9 cellular contexts compared by ENCODE assay signal in the genomic region with DNA sequence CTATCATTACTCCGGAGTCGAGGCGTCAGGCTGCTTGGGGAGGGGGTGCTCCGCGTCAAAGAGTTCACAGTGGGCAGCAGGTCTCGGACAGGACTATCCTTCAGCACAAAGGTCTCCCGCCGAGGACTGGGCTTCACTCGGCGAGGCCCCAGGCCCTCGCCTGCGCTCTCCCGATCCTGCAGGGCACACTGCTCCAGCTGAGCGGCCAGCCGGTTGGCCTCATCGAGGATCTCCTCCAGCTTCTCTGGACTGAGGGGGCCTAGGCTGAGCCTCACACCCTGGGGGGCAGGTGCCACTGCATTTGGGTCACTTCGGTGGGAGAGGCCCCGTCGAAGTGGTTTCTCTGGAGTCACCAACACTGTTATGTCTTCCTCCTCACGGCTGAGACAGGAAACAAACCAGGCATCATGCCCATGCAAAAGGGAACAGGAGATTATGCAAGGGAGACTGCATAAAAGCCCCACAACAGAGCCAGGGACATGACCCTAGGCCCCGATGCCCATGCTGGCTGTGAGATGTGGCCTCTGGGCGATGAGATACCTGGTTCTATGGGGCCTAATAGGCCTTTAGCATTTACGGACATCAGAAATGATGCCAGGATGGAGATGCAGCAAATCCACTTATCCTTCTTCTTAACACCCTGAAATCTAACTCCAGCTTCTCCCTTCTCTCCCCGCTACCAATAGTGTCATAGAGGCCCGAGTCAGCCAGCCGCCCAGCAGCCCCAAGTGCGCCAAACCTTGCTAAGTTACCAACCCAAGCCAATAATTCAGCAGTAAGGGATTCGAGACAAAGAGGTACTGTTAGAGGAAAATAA. TPM values are rescaled to one million over a fixed set of nuclear protein-coding genes. Genes with fewer than 3 reads are reported as not detected.
DNase-seq lines count a peak whose midpoint lies in the region; ATAC-seq and TF ChIP-seq lines count a peak whose summit lies in the region.
"Had no signal": no experiment of that assay in that cellular context is flagged by ENCODE, and none has a peak within 500 bp of the region (broad histone marks: within the 10 kb centered on the region; RNA-seq: fewer than 3 reads in every experiment).

No MANE protein-coding gene starts in this region.

- TF ChIP-seq CTCF in GM12864 (IDR thresholded peaks at IDR 0.05; ENCODE audit: low read depth, low read length, missing control alignments) (no peak), PC-9 (conservative IDR thresholded peaks at IDR 0.05) (no peak)

- no peaks in the 10 kb centered on the region for H3K9me2 ChIP-seq in PC-9 (ENCODE audit: insufficient read depth)

- intact Hi-C loops in PC-9 (cut with micrococcal nuclease; ENCODE audit: unreplicated experiment): no loop called here

- H3K27me3 ChIP-seq in PC-9 (ENCODE audit: insufficient read depth, low read depth) (no peaks in the 10 kb centered on the region), rectal smooth muscle tissue (ENCODE audit: control insufficient read depth, insufficient read depth, low read length) (no peaks in the 10 kb centered on the region)

- peak overlapping the region; percentile 86 for H2AFZ ChIP-seq in PC-9

- H3K9me3 ChIP-seq in PC-9 (ENCODE audit: insufficient read depth, low read depth): no peaks in the 10 kb centered on the region

- CTCF ChIA-PET in PC-9 (lab: Charles Lee): no interaction called here

- BruUV-seq in PC-9 (replicated peaks; lab: Mats Ljungman, UMichigan): TSS peak; percentile 60

- no peak overlapping the region for H3K9ac ChIP-seq in rectal smooth muscle tissue (ENCODE audit: low read length)

- H3K4me3 ChIP-seq in GM12864 (ENCODE audit: low read depth, low read length) (peak overlapping the region; percentile 61), PC-9 (peak overlapping the region; percentile 76), rectal smooth muscle tissue (ENCODE audit: low read length) (peak overlapping the region; percentile 86)

- TF ChIP-seq POLR2A in erythroblast (IDR thresholded peaks at IDR 0.05; ENCODE audit: low read length): no peak

- peaks cover 47% of the 10 kb centered on the region for H3F3A ChIP-seq in PC-9 (ENCODE audit: insufficient read depth, low read depth)

- POLR2A ChIA-PET in PC-9 (lab: Charles Lee; ENCODE audit: unreplicated experiment): interaction anchor here (0.6 kb wide), 1 partner anchor 101 kb away, joined by 10 read pairs; no protein-coding TSS in a partner anchor

- H3K4me1 ChIP-seq in PC-9 (replicated peaks; ENCODE audit: insufficient read depth): peaks cover 37% of the 10 kb centered on the region
- peaks cover 6% of the 10 kb centered on the region for H3K4me1 ChIP-seq in rectal smooth muscle tissue (ENCODE audit: control insufficient read depth, insufficient read depth, low read length)

- H3K27ac ChIP-seq in PC-9 (no peak overlapping the region), rectal smooth muscle tissue (ENCODE audit: low read depth, low read length) (no peak overlapping the region)

- peaks cover 52% of the 10 kb centered on the region for H3K79me2 ChIP-seq in PC-9 (ENCODE audit: low read depth)

- H3K36me3 ChIP-seq in PC-9 (ENCODE audit: low read depth): 0 out of 2 replicates have a peak, but pooled peaks cover 8% of the 10 kb centered on the region
- no peaks in the 10 kb centered on the region for H3K36me3 ChIP-seq in rectal smooth muscle tissue (ENCODE audit: control insufficient read depth, insufficient read depth, low read length)

- no peaks in the 10 kb centered on the region for H4K20me1 ChIP-seq in PC-9 (ENCODE audit: insufficient read depth)

- ATAC-seq in HG02884 (IDR thresholded peaks at IDR 0.05; ENCODE audit: unreplicated experiment): no peak
- ATAC-seq in HG03108 (IDR thresholded peaks at IDR 0.05; ENCODE audit: unreplicated experiment): no peak

- H3K4me2 ChIP-seq in PC-9: peak overlapping the region; percentile 89

- DNase-seq in GM12864 (ENCODE audit: low read depth) (no peak), PC-9 (no peak), erythroblast (lab: John Stamatoyannopoulos, UW) (peak; percentile 21 to 24), hippocampal formation (lab: John Stamatoyannopoulos, UW) (no peak), GOT3 (lab: John Stamatoyannopoulos, UW) (no peak)

RNA-seq across cellular contexts. Expression of gene PSRC1, which starts 1.1 kb away (rescaled TPM):
- 26.4 and 28.6 TPM in 2 replicates for total RNA-seq in PC-9 (2021)

RNA-seq across cellular contexts. Expression of gene MYBPHL, which starts 24.9 kb away (rescaled TPM):
- not detected in 2 replicates for total RNA-seq in PC-9 (2021)
- total RNA-seq: T-helper 2 cell treated with Interferon-gamma antibody and Interleukin-4, amounts not matched to agents 100 ng/mL and 5 ng/mL, for 36 hours had no signal

RNA-seq across cellular contexts. Expression of gene CELSR2, which starts 32.5 kb away (rescaled TPM):
- 19.0 and 19.5 TPM in 2 replicates for total RNA-seq in PC-9 (2021)

Comparison
In these comparisons a context has a peak if more than half of its experiments do, and no peak if none do; other contexts are left out.
1. DNase-seq: peak in erythroblast (2 of 2); none in GM12864 (single experiment), PC-9 (0 of 2), hippocampal formation (0 of 2) and GOT3 (single experiment).
2. Peak in every context shown above with its lines, with median percentiles within 50 percentile points of each other: H3K4me3 ChIP-seq.